ENCODE assay signal across 1 cellular context in the genomic region with DNA sequence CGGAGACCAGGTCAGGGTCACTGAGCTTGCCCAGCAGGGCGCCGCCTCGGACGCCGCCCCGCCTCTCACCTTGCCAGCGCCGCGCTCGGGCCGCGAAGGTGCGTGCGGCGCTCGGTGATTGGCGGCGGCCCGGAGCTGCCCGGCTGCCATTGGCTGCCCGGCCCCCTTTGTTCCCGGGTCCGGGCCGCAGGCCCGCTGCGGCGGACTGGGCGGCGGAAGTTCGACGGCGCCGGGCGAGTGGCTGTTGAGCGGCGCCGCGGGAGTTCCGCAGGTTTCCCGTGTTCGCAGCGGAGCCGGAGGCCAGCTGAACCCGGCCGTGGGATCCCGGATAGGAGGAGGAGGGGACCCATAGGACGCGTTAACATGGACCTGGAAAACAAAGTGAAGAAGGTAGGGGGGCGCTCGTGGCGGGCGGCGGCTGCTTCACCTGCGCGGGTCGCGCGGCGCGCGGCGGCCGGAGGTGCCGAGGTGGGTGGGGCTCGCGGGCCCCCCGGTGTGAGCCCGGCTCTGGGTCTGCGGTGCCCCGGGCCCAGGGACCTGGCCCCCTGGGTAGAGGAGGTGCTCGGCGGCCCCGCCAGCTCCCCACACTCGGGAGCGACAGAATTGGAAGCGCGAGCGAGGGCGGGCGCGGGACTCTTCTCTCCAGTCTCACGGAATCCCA.
A peak's percentile ranks its signal among the peaks of the same experiment; 100 is the strongest.
TF ChIP-seq lines count a peak whose summit lies in the region.

A gene with protein sequence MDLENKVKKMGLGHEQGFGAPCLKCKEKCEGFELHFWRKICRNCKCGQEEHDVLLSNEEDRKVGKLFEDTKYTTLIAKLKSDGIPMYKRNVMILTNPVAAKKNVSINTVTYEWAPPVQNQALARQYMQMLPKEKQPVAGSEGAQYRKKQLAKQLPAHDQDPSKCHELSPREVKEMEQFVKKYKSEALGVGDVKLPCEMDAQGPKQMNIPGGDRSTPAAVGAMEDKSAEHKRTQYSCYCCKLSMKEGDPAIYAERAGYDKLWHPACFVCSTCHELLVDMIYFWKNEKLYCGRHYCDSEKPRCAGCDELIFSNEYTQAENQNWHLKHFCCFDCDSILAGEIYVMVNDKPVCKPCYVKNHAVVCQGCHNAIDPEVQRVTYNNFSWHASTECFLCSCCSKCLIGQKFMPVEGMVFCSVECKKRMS (plus strand): TSS at position 195 of the 661 bp plus-strand sequence. CDS start 169 bp downstream, at position 364.

TF ChIP-seq in HEK293, 187 proteins besides CTCF, POLR2A, EP300 and RAD21 (continued from another document and continues in another):
- TF ChIP-seq, protein P1, sequence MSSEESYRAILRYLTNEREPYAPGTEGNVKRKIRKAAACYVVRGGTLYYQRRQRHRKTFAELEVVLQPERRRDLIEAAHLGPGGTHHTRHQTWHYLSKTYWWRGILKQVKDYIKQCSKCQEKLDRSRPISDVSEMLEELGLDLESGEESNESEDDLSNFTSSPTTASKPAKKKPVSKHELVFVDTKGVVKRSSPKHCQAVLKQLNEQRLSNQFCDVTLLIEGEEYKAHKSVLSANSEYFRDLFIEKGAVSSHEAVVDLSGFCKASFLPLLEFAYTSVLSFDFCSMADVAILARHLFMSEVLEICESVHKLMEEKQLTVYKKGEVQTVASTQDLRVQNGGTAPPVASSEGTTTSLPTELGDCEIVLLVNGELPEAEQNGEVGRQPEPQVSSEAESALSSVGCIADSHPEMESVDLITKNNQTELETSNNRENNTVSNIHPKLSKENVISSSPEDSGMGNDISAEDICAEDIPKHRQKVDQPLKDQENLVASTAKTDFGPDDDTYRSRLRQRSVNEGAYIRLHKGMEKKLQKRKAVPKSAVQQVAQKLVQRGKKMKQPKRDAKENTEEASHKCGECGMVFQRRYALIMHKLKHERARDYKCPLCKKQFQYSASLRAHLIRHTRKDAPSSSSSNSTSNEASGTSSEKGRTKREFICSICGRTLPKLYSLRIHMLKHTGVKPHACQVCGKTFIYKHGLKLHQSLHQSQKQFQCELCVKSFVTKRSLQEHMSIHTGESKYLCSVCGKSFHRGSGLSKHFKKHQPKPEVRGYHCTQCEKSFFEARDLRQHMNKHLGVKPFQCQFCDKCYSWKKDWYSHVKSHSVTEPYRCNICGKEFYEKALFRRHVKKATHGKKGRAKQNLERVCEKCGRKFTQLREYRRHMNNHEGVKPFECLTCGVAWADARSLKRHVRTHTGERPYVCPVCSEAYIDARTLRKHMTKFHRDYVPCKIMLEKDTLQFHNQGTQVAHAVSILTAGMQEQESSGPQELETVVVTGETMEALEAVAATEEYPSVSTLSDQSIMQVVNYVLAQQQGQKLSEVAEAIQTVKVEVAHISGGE (tag by site-specific recombination; conservative IDR thresholded peaks at IDR 0.05; ENCODE audit: low read depth): peak; percentile 76
- TF ChIP-seq ZNF473 (tag by site-specific recombination; IDR thresholded peaks at IDR 0.05) (no peak), ZNF560 (tag by site-specific recombination; IDR thresholded peaks at IDR 0.05; ENCODE audit: borderline replicate concordance) (no peak), ZNF600 (tag by site-specific recombination; IDR thresholded peaks at IDR 0.05) (no peak), WT1 (tag by site-specific recombination; IDR thresholded peaks at IDR 0.05) (no peak), ZNF660 (tag by site-specific recombination; IDR thresholded peaks at IDR 0.05) (peak; percentile 37; the same call in 1 of the 2 replicates), ZBTB21 (tag by site-specific recombination; IDR thresholded peaks at IDR 0.05) (no peak), ZNF548 (tag by site-specific recombination; IDR thresholded peaks at IDR 0.05) (no peak), ZNF266 (tag by site-specific recombination; IDR thresholded peaks at IDR 0.05; ENCODE audit: low read depth) (no peak), ZNF776 (tag by site-specific recombination; IDR thresholded peaks at IDR 0.05; ENCODE audit: borderline replicate concordance) (no peak), ZNF114 (tag by site-specific recombination; IDR thresholded peaks at IDR 0.05) (no peak), ZNF354C (tag by site-specific recombination; IDR thresholded peaks at IDR 0.05; ENCODE audit: borderline replicate concordance, low read depth) (no peak), KLF16 (tag by site-specific recombination; IDR thresholded peaks at IDR 0.05) (no peak), ZNF155 (tag by site-specific recombination; IDR thresholded peaks at IDR 0.05) (no peak), ZNF302 (tag by site-specific recombination; IDR thresholded peaks at IDR 0.05; ENCODE audit: low read depth) (no peak), ZNF10 (tag by site-specific recombination; IDR thresholded peaks at IDR 0.05) (no peak; the same call in 1 of the 2 replicates), ZNF184 (tag by site-specific recombination; IDR thresholded peaks at IDR 0.05) (no peak), ZSCAN30 (tag by site-specific recombination; IDR thresholded peaks at IDR 0.05) (peak; percentile 88), KLF10 (tag by site-specific recombination; IDR thresholded peaks at IDR 0.05) (peak; percentile 21; the same call in 1 of the 2 replicates), ZNF777 (tag by site-specific recombination; IDR thresholded peaks at IDR 0.05; ENCODE audit: borderline replicate concordance) (peak; percentile 19; the same call in 1 of the 2 replicates), ZFP37 (tag by site-specific recombination; IDR thresholded peaks at IDR 0.05) (no peak), GLIS1 (tag by site-specific recombination; IDR thresholded peaks at IDR 0.05) (peak; percentile 34; the same call in 1 of the 2 replicates), ZNF157 (tag by site-specific recombination; IDR thresholded peaks at IDR 0.05) (no peak), ZNF624 (tag by site-specific recombination; IDR thresholded peaks at IDR 0.05) (no peak), ZNF596 (tag by site-specific recombination; IDR thresholded peaks at IDR 0.05) (peak; percentile 77), ZBTB1 (tag by site-specific recombination; IDR thresholded peaks at IDR 0.05) (no peak), ZBTB8A (tag by site-specific recombination; IDR thresholded peaks at IDR 0.05) (peak; percentile 86), ZNF423 (tag by site-specific recombination; IDR thresholded peaks at IDR 0.05) (peak; percentile 62; the same call in 1 of the 2 replicates), ZNF146 (tag by site-specific recombination; IDR thresholded peaks at IDR 0.05) (no peak)
- TF ChIP-seq, protein P2, sequence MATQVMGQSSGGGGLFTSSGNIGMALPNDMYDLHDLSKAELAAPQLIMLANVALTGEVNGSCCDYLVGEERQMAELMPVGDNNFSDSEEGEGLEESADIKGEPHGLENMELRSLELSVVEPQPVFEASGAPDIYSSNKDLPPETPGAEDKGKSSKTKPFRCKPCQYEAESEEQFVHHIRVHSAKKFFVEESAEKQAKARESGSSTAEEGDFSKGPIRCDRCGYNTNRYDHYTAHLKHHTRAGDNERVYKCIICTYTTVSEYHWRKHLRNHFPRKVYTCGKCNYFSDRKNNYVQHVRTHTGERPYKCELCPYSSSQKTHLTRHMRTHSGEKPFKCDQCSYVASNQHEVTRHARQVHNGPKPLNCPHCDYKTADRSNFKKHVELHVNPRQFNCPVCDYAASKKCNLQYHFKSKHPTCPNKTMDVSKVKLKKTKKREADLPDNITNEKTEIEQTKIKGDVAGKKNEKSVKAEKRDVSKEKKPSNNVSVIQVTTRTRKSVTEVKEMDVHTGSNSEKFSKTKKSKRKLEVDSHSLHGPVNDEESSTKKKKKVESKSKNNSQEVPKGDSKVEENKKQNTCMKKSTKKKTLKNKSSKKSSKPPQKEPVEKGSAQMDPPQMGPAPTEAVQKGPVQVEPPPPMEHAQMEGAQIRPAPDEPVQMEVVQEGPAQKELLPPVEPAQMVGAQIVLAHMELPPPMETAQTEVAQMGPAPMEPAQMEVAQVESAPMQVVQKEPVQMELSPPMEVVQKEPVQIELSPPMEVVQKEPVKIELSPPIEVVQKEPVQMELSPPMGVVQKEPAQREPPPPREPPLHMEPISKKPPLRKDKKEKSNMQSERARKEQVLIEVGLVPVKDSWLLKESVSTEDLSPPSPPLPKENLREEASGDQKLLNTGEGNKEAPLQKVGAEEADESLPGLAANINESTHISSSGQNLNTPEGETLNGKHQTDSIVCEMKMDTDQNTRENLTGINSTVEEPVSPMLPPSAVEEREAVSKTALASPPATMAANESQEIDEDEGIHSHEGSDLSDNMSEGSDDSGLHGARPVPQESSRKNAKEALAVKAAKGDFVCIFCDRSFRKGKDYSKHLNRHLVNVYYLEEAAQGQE (tag by site-specific recombination; IDR thresholded peaks at IDR 0.05): no peak
- TF ChIP-seq, protein P3, sequence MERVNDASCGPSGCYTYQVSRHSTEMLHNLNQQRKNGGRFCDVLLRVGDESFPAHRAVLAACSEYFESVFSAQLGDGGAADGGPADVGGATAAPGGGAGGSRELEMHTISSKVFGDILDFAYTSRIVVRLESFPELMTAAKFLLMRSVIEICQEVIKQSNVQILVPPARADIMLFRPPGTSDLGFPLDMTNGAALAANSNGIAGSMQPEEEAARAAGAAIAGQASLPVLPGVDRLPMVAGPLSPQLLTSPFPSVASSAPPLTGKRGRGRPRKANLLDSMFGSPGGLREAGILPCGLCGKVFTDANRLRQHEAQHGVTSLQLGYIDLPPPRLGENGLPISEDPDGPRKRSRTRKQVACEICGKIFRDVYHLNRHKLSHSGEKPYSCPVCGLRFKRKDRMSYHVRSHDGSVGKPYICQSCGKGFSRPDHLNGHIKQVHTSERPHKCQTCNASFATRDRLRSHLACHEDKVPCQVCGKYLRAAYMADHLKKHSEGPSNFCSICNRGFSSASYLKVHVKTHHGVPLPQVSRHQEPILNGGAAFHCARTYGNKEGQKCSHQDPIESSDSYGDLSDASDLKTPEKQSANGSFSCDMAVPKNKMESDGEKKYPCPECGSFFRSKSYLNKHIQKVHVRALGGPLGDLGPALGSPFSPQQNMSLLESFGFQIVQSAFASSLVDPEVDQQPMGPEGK (tag by site-specific recombination; IDR thresholded peaks at IDR 0.05): 0 out of 2 replicates have a peak, but pooled peaks have one; percentile 12
- TF ChIP-seq, protein P4, sequence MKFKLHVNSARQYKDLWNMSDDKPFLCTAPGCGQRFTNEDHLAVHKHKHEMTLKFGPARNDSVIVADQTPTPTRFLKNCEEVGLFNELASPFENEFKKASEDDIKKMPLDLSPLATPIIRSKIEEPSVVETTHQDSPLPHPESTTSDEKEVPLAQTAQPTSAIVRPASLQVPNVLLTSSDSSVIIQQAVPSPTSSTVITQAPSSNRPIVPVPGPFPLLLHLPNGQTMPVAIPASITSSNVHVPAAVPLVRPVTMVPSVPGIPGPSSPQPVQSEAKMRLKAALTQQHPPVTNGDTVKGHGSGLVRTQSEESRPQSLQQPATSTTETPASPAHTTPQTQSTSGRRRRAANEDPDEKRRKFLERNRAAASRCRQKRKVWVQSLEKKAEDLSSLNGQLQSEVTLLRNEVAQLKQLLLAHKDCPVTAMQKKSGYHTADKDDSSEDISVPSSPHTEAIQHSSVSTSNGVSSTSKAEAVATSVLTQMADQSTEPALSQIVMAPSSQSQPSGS (tag by site-specific recombination; IDR thresholded peaks at IDR 0.05; ENCODE audit: low read depth): no peak
- TF ChIP-seq, protein P5, sequence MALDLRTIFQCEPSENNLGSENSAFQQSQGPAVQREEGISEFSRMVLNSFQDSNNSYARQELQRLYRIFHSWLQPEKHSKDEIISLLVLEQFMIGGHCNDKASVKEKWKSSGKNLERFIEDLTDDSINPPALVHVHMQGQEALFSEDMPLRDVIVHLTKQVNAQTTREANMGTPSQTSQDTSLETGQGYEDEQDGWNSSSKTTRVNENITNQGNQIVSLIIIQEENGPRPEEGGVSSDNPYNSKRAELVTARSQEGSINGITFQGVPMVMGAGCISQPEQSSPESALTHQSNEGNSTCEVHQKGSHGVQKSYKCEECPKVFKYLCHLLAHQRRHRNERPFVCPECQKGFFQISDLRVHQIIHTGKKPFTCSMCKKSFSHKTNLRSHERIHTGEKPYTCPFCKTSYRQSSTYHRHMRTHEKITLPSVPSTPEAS (tag by site-specific recombination; IDR thresholded peaks at IDR 0.05): no peak
- TF ChIP-seq, protein P6, sequence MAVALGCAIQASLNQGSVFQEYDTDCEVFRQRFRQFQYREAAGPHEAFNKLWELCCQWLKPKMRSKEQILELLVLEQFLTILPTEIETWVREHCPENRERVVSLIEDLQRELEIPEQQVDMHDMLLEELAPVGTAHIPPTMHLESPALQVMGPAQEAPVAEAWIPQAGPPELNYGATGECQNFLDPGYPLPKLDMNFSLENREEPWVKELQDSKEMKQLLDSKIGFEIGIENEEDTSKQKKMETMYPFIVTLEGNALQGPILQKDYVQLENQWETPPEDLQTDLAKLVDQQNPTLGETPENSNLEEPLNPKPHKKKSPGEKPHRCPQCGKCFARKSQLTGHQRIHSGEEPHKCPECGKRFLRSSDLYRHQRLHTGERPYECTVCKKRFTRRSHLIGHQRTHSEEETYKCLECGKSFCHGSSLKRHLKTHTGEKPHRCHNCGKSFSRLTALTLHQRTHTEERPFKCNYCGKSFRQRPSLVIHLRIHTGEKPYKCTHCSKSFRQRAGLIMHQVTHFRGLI (tag by site-specific recombination; IDR thresholded peaks at IDR 0.05): no peak
- TF ChIP-seq, protein P7, sequence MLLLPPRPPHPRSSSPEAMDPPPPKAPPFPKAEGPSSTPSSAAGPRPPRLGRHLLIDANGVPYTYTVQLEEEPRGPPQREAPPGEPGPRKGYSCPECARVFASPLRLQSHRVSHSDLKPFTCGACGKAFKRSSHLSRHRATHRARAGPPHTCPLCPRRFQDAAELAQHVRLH (tag by site-specific recombination; IDR thresholded peaks at IDR 0.05): no peak
- TF ChIP-seq, protein P8, sequence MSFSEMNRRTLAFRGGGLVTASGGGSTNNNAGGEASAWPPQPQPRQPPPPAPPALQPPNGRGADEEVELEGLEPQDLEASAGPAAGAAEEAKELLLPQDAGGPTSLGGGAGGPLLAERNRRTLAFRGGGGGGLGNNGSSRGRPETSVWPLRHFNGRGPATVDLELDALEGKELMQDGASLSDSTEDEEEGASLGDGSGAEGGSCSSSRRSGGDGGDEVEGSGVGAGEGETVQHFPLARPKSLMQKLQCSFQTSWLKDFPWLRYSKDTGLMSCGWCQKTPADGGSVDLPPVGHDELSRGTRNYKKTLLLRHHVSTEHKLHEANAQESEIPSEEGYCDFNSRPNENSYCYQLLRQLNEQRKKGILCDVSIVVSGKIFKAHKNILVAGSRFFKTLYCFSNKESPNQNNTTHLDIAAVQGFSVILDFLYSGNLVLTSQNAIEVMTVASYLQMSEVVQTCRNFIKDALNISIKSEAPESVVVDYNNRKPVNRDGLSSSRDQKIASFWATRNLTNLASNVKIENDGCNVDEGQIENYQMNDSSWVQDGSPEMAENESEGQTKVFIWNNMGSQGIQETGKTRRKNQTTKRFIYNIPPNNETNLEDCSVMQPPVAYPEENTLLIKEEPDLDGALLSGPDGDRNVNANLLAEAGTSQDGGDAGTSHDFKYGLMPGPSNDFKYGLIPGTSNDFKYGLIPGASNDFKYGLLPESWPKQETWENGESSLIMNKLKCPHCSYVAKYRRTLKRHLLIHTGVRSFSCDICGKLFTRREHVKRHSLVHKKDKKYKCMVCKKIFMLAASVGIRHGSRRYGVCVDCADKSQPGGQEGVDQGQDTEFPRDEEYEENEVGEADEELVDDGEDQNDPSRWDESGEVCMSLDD (tag by site-specific recombination; IDR thresholded peaks at IDR 0.05): no peak
- TF ChIP-seq, protein P9, sequence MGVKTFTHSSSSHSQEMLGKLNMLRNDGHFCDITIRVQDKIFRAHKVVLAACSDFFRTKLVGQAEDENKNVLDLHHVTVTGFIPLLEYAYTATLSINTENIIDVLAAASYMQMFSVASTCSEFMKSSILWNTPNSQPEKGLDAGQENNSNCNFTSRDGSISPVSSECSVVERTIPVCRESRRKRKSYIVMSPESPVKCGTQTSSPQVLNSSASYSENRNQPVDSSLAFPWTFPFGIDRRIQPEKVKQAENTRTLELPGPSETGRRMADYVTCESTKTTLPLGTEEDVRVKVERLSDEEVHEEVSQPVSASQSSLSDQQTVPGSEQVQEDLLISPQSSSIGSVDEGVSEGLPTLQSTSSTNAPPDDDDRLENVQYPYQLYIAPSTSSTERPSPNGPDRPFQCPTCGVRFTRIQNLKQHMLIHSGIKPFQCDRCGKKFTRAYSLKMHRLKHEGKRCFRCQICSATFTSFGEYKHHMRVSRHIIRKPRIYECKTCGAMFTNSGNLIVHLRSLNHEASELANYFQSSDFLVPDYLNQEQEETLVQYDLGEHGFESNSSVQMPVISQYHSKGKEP (tag by site-specific recombination; IDR thresholded peaks at IDR 0.05): 0 out of 2 replicates have a peak, but pooled peaks have one; percentile 24
